Comparison of ENCODE assay signal across 16 cellular contexts in genomic region chr10:43867667-43868361, GRCh38.
DNase-seq lines count a peak whose midpoint lies in the region; ATAC-seq, FAIRE-seq and TF ChIP-seq lines count a peak whose summit lies in the region.
"Had no signal": no experiment of that assay in that cellular context is flagged by ENCODE, and none has a peak within 500 bp of the region (broad histone marks: within the 10 kb centered on the region; RNA-seq: fewer than 3 reads in every experiment).

No MANE protein-coding gene starts in this region.

- H3K36me3 ChIP-seq in left ventricle myocardium inferior: no peaks in the 10 kb centered on the region

- ATAC-seq in Right ventricle myocardium superior (ENCODE audit: poor library complexity) (no peak), GM21526 (IDR thresholded peaks at IDR 0.05; ENCODE audit: low FRiP score, unreplicated experiment) (no peak)
- ATAC-seq in activated CD8-positive, alpha-beta T cell treated with anti-CD3 and anti-CD28 coated beads, Interleukin-2, amount 10 ng/mL, durations not matched to agents 7 days and 5 days: no peak

- intact Hi-C loops in left ventricle myocardium inferior (cut with micrococcal nuclease): no loop called here
- intact Hi-C loops in Right ventricle myocardium superior (cut with DNase I): no loop called here

- DNase-seq in left ventricle myocardium inferior (no peak), Right ventricle myocardium superior (no peak), astrocyte of the hippocampus (ENCODE audit: low read depth, low spot score) (peak; percentile 77), kidney tubule cell (ENCODE audit: low spot score) (peak; percentile 39), NCI-H1436 treated with DMSO at 0.1 percent for 48 hours (lab: John Stamatoyannopoulos, UW) (no peak), GM12892 (ENCODE audit: insufficient read length) (no peak)
- DNase-seq in activated CD8-positive, alpha-beta T cell treated with anti-CD3 and anti-CD28 coated beads, Interleukin-2, amount 10 ng/mL, durations not matched to agents 7 days and 5 days: no peak
- DNase-seq: activated T-cell treated with anti-CD3 and anti-CD28 coated beads, Interleukin-2, amount 50 U/mL, for 1 hour; caudate nucleus; GOT3; NCI-H2029 treated with DMSO at 0.1 percent for 48 hours; RPMI8226 had no signal

- CTCF ChIA-PET in activated CD8-positive, alpha-beta T cell treated with anti-CD3 and anti-CD28 coated beads, Interleukin-2, amount 10 ng/mL, durations not matched to agents 7 days and 5 days (lab: Charles Lee): interaction anchor here (0.6 to 1.2 kb wide), 2 partner anchors 8 to 178 kb away, joined by 3 to 4 read pairs; no protein-coding TSS in a partner anchor

- peaks cover 2% of the 10 kb centered on the region for H3K4me1 Mint-ChIP-seq in activated CD8-positive, alpha-beta T cell treated with anti-CD3 and anti-CD28 coated beads, Interleukin-2, amount 10 ng/mL, durations not matched to agents 7 days and 5 days (ENCODE audit: low read depth)
- H3K4me1 Mint-ChIP-seq: B cell, IgD-negative memory B cell had no signal

- H3K27me3 ChIP-seq in left ventricle myocardium inferior (ENCODE audit: low read depth): no peaks in the 10 kb centered on the region

- H3K4me3 Mint-ChIP-seq in activated CD8-positive, alpha-beta T cell treated with anti-CD3 and anti-CD28 coated beads, Interleukin-2, amount 10 ng/mL, durations not matched to agents 7 days and 5 days: no peak overlapping the region
- H3K4me3 Mint-ChIP-seq: B cell, IgD-negative memory B cell had no signal

- H3K9me3 ChIP-seq in left ventricle myocardium inferior (replicated peaks): no peaks in the 10 kb centered on the region

- POLR2A ChIA-PET in activated CD8-positive, alpha-beta T cell treated with anti-CD3 and anti-CD28 coated beads, Interleukin-2, amount 10 ng/mL, durations not matched to agents 7 days and 5 days (lab: Charles Lee): no interaction called here

- peaks cover 9% of the 10 kb centered on the region for H3K27me3 Mint-ChIP-seq in activated CD8-positive, alpha-beta T cell treated with anti-CD3 and anti-CD28 coated beads, Interleukin-2, amount 10 ng/mL, durations not matched to agents 7 days and 5 days (ENCODE audit: low read depth)
- H3K27me3 Mint-ChIP-seq: IgD-negative memory B cell had no signal

- TF ChIP-seq CTCF in left ventricle myocardium inferior (IDR thresholded peaks at IDR 0.05; ENCODE audit: borderline replicate concordance): no peak

- H3K4me1 ChIP-seq in left ventricle myocardium inferior: peaks cover 86% of the 10 kb centered on the region

- no peaks in the 10 kb centered on the region for H3K9me3 Mint-ChIP-seq in activated CD8-positive, alpha-beta T cell treated with anti-CD3 and anti-CD28 coated beads, Interleukin-2, amount 10 ng/mL, durations not matched to agents 7 days and 5 days (ENCODE audit: insufficient read depth)

- peak overlapping the region; percentile 84 for H3K27ac ChIP-seq in left ventricle myocardium inferior (replicated peaks)

- no peak overlapping the region for H3K4me3 ChIP-seq in left ventricle myocardium inferior
- H3K4me3 ChIP-seq: skin epidermis had no signal

- no peak for TF ChIP-seq POLR2A in GM12892 (IDR thresholded peaks at IDR 0.05; ENCODE audit: low read depth, low read length)

- FAIRE-seq in GM12892 (lab: Jason Lieb, UNC): no peak

- no peaks in the 10 kb centered on the region for H3K36me3 Mint-ChIP-seq in activated CD8-positive, alpha-beta T cell treated with anti-CD3 and anti-CD28 coated beads, Interleukin-2, amount 10 ng/mL, durations not matched to agents 7 days and 5 days (ENCODE audit: low read depth)
- H3K36me3 Mint-ChIP-seq: IgD-negative memory B cell had no signal

- no peak overlapping the region for H3K27ac Mint-ChIP-seq in activated CD8-positive, alpha-beta T cell treated with anti-CD3 and anti-CD28 coated beads, Interleukin-2, amount 10 ng/mL, durations not matched to agents 7 days and 5 days
- H3K27ac Mint-ChIP-seq: B cell, IgD-negative memory B cell had no signal

Comparison
In these comparisons a context has a peak if more than half of its experiments do, and no peak if none do; other contexts are left out.
1. DNase-seq: peak in astrocyte of the hippocampus (single experiment) and kidney tubule cell (single experiment); none in left ventricle myocardium inferior (single experiment), Right ventricle myocardium superior (single experiment), NCI-H1436 treated with DMSO at 0.1 percent for 48 hours (single experiment), GM12892 (single experiment) and activated CD8-positive, alpha-beta T cell treated with anti-CD3 and anti-CD28 coated beads, Interleukin-2, amount 10 ng/mL, durations not matched to agents 7 days and 5 days (single experiment).